Comparison of ENCODE assay signal across 10 cellular contexts in the genomic region with DNA sequence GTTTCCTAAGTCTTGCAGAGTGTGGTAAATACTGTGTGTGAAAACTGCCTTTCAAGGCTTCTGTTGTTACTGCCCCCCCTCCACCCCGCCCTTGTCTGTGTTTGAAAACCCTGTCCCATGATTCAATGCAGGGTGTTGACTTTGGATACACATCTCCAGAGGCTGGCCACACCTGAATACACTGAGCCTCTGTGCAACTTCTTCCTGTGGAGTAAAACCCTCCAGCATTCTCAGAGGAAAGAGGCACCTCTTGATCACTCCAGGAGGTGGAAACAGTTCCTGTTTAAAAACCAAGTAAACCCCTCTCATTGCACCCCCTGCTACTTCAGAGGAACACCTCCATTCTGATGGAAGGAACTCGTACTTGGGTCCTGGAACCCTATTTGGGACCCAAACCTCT.
DNase-seq lines count a peak whose midpoint lies in the region; FAIRE-seq and TF ChIP-seq lines count a peak whose summit lies in the region.
"Had no signal": no experiment of that assay in that cellular context is flagged by ENCODE, and none has a peak within 500 bp of the region (broad histone marks: within the 10 kb centered on the region; RNA-seq: fewer than 3 reads in every experiment).

No MANE protein-coding gene starts in this region.

- CTCF ChIA-PET in H1 (lab: Charles Lee; ENCODE audit: partially characterized antibody): interaction anchor here (1.0 to 4.1 kb wide), 2 partner anchors 14 to 93 kb away, joined by 3 to 37 read pairs; no protein-coding TSS in a partner anchor

- H3K14ac ChIP-seq in H1 (ENCODE audit: insufficient read length): no peak overlapping the region

- H3K4me3 ChIP-seq in Peyer's patch: no peak overlapping the region
- no peak overlapping the region for H3K4me3 ChIP-seq in H1 (ENCODE audit: extremely low read depth in 1 of 4, insufficient read depth in 2 of 4, low read depth in 3 of 4, low read length in 4 of 4)
- H3K4me3 ChIP-seq in small intestine (ENCODE audit: low read depth in 1 of 2, low read length in 2 of 2): no peak overlapping the region
- no peak overlapping the region for H3K4me3 ChIP-seq in sigmoid colon
- H3K4me3 ChIP-seq: spleen had no signal

- H3K36me3 ChIP-seq in Peyer's patch (no peaks in the 10 kb centered on the region), H1 (ENCODE audit: control insufficient read depth in 2 of 4, insufficient read depth in 4 of 4, low read length in 3 of 4) (no peaks in the 10 kb centered on the region), small intestine (ENCODE audit: control insufficient read depth in 2 of 2, insufficient read depth in 2 of 2, low read length in 2 of 2) (no peaks in the 10 kb centered on the region), sigmoid colon (no peaks in the 10 kb centered on the region)
- H3K36me3 ChIP-seq: spleen had no signal

- no peak overlapping the region for H2BK20ac ChIP-seq in H1 (ENCODE audit: low read length)

- H3K4me2 ChIP-seq in H1 (ENCODE audit: insufficient read depth in 1 of 2, low read depth in 2 of 2, low read length in 2 of 2): peak overlapping the region; percentile 13 to 21; a peak in 3 of 4 replicates

- TF ChIP-seq POLR2A in Peyer's patch (IDR thresholded peaks at IDR 0.05) (no peak), H1 (IDR thresholded peaks at IDR 0.05; ENCODE audit: control extremely low read depth in 1 of 2, low read depth in 2 of 2, low read length in 2 of 2) (no peak), sigmoid colon (IDR thresholded peaks at IDR 0.05) (no peak), GM12892 (IDR thresholded peaks at IDR 0.05; ENCODE audit: low read depth, low read length) (no peak)

- H3K27ac ChIP-seq in Peyer's patch (peak overlapping the region in 3 of 4 donors; percentile 32 to 65 (median 62)), H1 (ENCODE audit: low read depth, low read length) (no peak overlapping the region), small intestine (ENCODE audit: low read depth in 1 of 2, low read length in 1 of 2) (peak overlapping the region; percentile 16 to 18), sigmoid colon (peak overlapping the region in 2 of 4 donors; percentile 8 to 13)

- no peak overlapping the region for H4K5ac ChIP-seq in H1 (ENCODE audit: insufficient read length, low read depth, low read length)

- no peak overlapping the region for H2BK120ac ChIP-seq in H1 (replicated peaks; ENCODE audit: low read depth, low read length)

- H3K27me3 ChIP-seq in Peyer's patch (no peaks in the 10 kb centered on the region), H1 (replicated peaks in 1 of 4; ENCODE audit: control insufficient read depth in 3 of 4, extremely low read depth in 1 of 4, insufficient read depth in 3 of 4, low read length in 3 of 4) (no peaks in the 10 kb centered on the region), small intestine (ENCODE audit: control insufficient read depth in 2 of 2, insufficient read depth in 2 of 2, low read length in 2 of 2) (no peaks in the 10 kb centered on the region), sigmoid colon (no peaks in the 10 kb centered on the region)
- H3K27me3 ChIP-seq: spleen had no signal

- intact Hi-C loops in sigmoid colon (cut with DNase I): no loop called here

- TF ChIP-seq CTCF in Peyer's patch (IDR thresholded peaks at IDR 0.05) (no peak), H1 (IDR thresholded peaks at IDR 0.05; ENCODE audit: control extremely low read depth in 1 of 3, insufficient read depth in 1 of 3, low read depth in 1 of 3, low read length in 3 of 3) (no peak), sigmoid colon (IDR thresholded peaks at IDR 0.05) (no peak)

- peak overlapping the region; percentile 65; the same call in 1 of the 2 replicates for H2BK12ac ChIP-seq in H1 (ENCODE audit: low read depth, low read length)

- no peaks in the 10 kb centered on the region for H3K79me2 ChIP-seq in H1 (ENCODE audit: control insufficient read depth in 1 of 2, insufficient read depth in 2 of 2, low read length in 2 of 2)

- no peak overlapping the region for H4K8ac ChIP-seq in H1 (ENCODE audit: extremely low read depth, insufficient read depth, low read length)

- H3K9me3 ChIP-seq in Peyer's patch (no peaks in the 10 kb centered on the region), H1 (ENCODE audit: insufficient read depth in 2 of 2, low read depth in 1 of 2, low read length in 1 of 2) (no peaks in the 10 kb centered on the region), small intestine (ENCODE audit: control insufficient read depth, low read depth) (no peaks in the 10 kb centered on the region), sigmoid colon (no peaks in the 10 kb centered on the region)
- H3K9me3 ChIP-seq: spleen had no signal

- H3K18ac ChIP-seq in H1 (ENCODE audit: extremely low read depth, low read length): 0 out of 2 replicates have a peak overlapping the region, but pooled peaks have one; percentile 38

- H2BK5ac ChIP-seq in H1 (ENCODE audit: low read depth, low read length): peak overlapping the region; percentile 62; the same call in 1 of the 2 replicates

- POLR2A ChIA-PET in H1 (lab: Charles Lee; ENCODE audit: partially characterized antibody): interaction anchor here (0.7 kb wide), 1 partner anchor 10 kb away, joined by 3 read pairs; no protein-coding TSS in a partner anchor

- H2BK15ac ChIP-seq in H1 (ENCODE audit: low read length): no peak overlapping the region

- H4K20me1 ChIP-seq in H1 (replicated peaks in 1 of 2; ENCODE audit: control insufficient read depth in 1 of 2, insufficient read depth in 2 of 2, low read length in 2 of 2): peaks cover 0 to 1% of the 10 kb centered on the region in 2 experiments

- H2AK5ac ChIP-seq in H1 (ENCODE audit: low read depth, low read length): no peak overlapping the region

- TF ChIP-seq EP300 in H1 (IDR thresholded peaks at IDR 0.05; ENCODE audit: borderline replicate concordance in 1 of 2, low read depth in 2 of 2, low read length in 2 of 2): no peak
- no peak for TF ChIP-seq EP300 in sigmoid colon (IDR thresholded peaks at IDR 0.05)

- TF ChIP-seq RAD21 in H1 (IDR thresholded peaks at IDR 0.05 in 1 of 2, conservative IDR thresholded peaks at IDR 0.05 in 1 of 2; ENCODE audit: low read depth in 2 of 2, low read length in 2 of 2): no peak

- no peak overlapping the region for H2AFZ ChIP-seq in H1 (ENCODE audit: low read length)

- no peaks in the 10 kb centered on the region for H3K79me1 ChIP-seq in H1 (ENCODE audit: low read depth, low read length)

- H3K56ac ChIP-seq in H1 (replicated peaks; ENCODE audit: insufficient read length, low read depth, low read length): no peak overlapping the region

- H3K4me1 ChIP-seq in Peyer's patch (peaks cover 0 to 22% (median 2%) of the 10 kb centered on the region in 4 donors), H1 (replicated peaks in 1 of 4; ENCODE audit: control insufficient read depth in 3 of 4, insufficient read depth in 4 of 4, low read length in 3 of 4) (peaks cover 10 to 28% (median 15%) of the 10 kb centered on the region in 4 experiments; a peak in 6 of 7 replicates), small intestine (ENCODE audit: control insufficient read depth in 2 of 2, insufficient read depth in 1 of 2, low read depth in 1 of 2, low read length in 1 of 2) (peaks cover 2 to 4% of the 10 kb centered on the region in 2 donors), sigmoid colon (peaks cover 0 to 25% (median 19%) of the 10 kb centered on the region in 4 donors)

- H3K9ac ChIP-seq in H1 (replicated peaks in 1 of 4; ENCODE audit: extremely low read depth in 1 of 4, low read depth in 3 of 4, low read length in 3 of 4): no peak overlapping the region

- 19% methylated on average over 2 of the region's 2 CpGs; no CpG with 5 or more reads in 1 of the 2 experiments for WGBS in H1 (ENCODE audit: extremely low coverage in 1 of 2, insufficient coverage in 1 of 2, insufficient read length in 1 of 2, insufficient replicate concordance in 2 of 2, low coverage in 1 of 2, low lambda C conversion rate in 2 of 2, missing lambda C conversion rate in 1 of 2), 2 experiments
- 27 to 46% (median 33%) methylated on average over 2 of the region's 2 CpGs for WGBS in small intestine, 3 donors
- WGBS in sigmoid colon, 2 donors: 9 to 45% methylated on average over 2 of the region's 2 CpGs

- no peak for FAIRE-seq in H1 (lab: Jason Lieb, UNC)
- no peak for FAIRE-seq in small intestine (lab: Jason Lieb, UNC)
- no peak for FAIRE-seq in GM12892 (lab: Jason Lieb, UNC)

- DNase-seq in NK-92 treated with Interleukin-12 subunit alpha and Interleukin-12 subunit beta, amount 100 ng/mL, for 24 hours (lab: John Stamatoyannopoulos, UW): peak; percentile 54
- DNase-seq in NK-92 (lab: John Stamatoyannopoulos, UW; ENCODE audit: unreplicated experiment) (no peak), Peyer's patch (peak in 2 of 3 donors; percentile 57 to 66), H1 (ENCODE audit: low read depth in 1 of 2, low spot score in 2 of 2) (peak in 1 of 2 experiments; percentile 47), small intestine (peak; percentile 61), sigmoid colon (no peak), midbrain (lab: John Stamatoyannopoulos, UW) (no peak), GM12892 (ENCODE audit: insufficient read length) (no peak)
- DNase-seq: AML-193, spleen had no signal

- H3K23me2 ChIP-seq in H1 (ENCODE audit: low read depth, low read length): no peaks in the 10 kb centered on the region

- no peak overlapping the region for H4K91ac ChIP-seq in H1 (replicated peaks; ENCODE audit: insufficient read length, low read length)

- no peak overlapping the region for H3K4ac ChIP-seq in H1 (replicated peaks; ENCODE audit: insufficient read length, low read depth, low read length)

- no peak overlapping the region for H3K23ac ChIP-seq in H1 (ENCODE audit: insufficient read length)

TF ChIP-seq in H1, 55 proteins besides CTCF, POLR2A, EP300 and RAD21 (continues in another document):
- TF ChIP-seq KDM1A (IDR thresholded peaks at IDR 0.05; ENCODE audit: borderline replicate concordance, low read length) (no peak), RNF2 (IDR thresholded peaks at IDR 0.05; ENCODE audit: borderline replicate concordance, low read depth, low read length, missing control alignments, poor library complexity, severe bottlenecking) (no peak), NRF1 (IDR thresholded peaks at IDR 0.05; ENCODE audit: low read depth, low read length) (no peak), BRCA1 (IDR thresholded peaks at IDR 0.05; ENCODE audit: low read depth, low read length) (no peak), CBX5 (IDR thresholded peaks at IDR 0.05; ENCODE audit: low read depth, low read length) (no peak), EZH2 (IDR thresholded peaks at IDR 0.05; ENCODE audit: low read depth, low read length, severe bottlenecking) (no peak), GTF2F1 (IDR thresholded peaks at IDR 0.05; ENCODE audit: borderline replicate concordance, low read depth, low read length) (no peak), POU5F1 (IDR thresholded peaks at IDR 0.05; ENCODE audit: low read depth, low read length) (no peak), SIN3A (conservative IDR thresholded peaks at IDR 0.05 in 1 of 2, IDR thresholded peaks at IDR 0.05 in 1 of 2; ENCODE audit: low read depth in 1 of 2, low read length in 2 of 2) (no peak), SIX5 (IDR thresholded peaks at IDR 0.05; ENCODE audit: low read depth, low read length) (no peak), HDAC2 (IDR thresholded peaks at IDR 0.05; ENCODE audit: borderline replicate concordance in 1 of 2, low read depth in 2 of 2, low read length in 2 of 2) (no peak), SUZ12 (IDR thresholded peaks at IDR 0.05; ENCODE audit: low read length) (no peak)

Comparison
In these comparisons a context has a peak if more than half of its experiments do, and no peak if none do; other contexts are left out.
1. DNase-seq: peak in NK-92 treated with Interleukin-12 subunit alpha and Interleukin-12 subunit beta, amount 100 ng/mL, for 24 hours (single experiment), Peyer's patch (2 of 3) and small intestine (single experiment); none in NK-92 (single experiment), sigmoid colon (single experiment), midbrain (single experiment) and GM12892 (single experiment).